24 cellular contexts compared by ENCODE assay signal in the genomic region with DNA sequence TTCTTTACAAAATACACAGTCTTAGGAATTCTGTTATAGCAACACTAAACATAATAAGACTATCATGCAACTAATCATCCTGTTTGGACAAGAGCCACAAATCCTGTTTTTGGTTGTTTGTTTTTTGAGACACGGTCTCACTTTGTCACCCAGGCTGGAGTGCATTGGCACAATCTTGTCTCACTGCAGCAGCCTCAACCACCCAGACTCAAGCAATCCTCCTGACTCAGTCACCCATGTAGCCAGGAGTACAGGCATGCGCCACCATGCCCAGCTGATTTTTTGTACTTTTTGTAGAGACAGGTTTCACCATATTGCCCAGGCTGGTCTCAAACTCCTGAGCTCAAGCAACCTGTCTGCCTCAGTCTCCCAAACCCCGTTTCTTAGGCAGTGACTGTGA. TPM values are rescaled to one million over a fixed set of nuclear protein-coding genes. Genes with fewer than 3 reads are reported as not detected.
A peak's percentile ranks its signal among the peaks of the same experiment; 100 is the strongest.
DNase-seq lines count a peak whose midpoint lies in the region; ATAC-seq, FAIRE-seq and TF ChIP-seq lines count a peak whose summit lies in the region.
"Had no signal": no experiment of that assay in that cellular context is flagged by ENCODE, and none has a peak within 500 bp of the region (broad histone marks: within the 10 kb centered on the region; RNA-seq: fewer than 3 reads in every experiment).

No MANE protein-coding gene starts in this region.

- H3K4me3 ChIP-seq in K562 (no peak overlapping the region), epithelial cell of esophagus (ENCODE audit: low read length) (no peak overlapping the region)
- H3K4me3 ChIP-seq: BLaER1, HAP-1 had no signal

- no peaks in the 10 kb centered on the region for H4K20me1 ChIP-seq in K562 (replicated peaks; ENCODE audit: control insufficient read depth, insufficient read depth, low read length)
- H4K20me1 ChIP-seq: BLaER1 had no signal

- no TSS peak for BruUV-seq in K562 (replicated peaks; lab: Mats Ljungman, UMichigan)

- H3K79me2 ChIP-seq in K562 (ENCODE audit: control insufficient read depth, insufficient read depth, low read length) = no peaks in the 10 kb centered on the region; the same call in 2 of the 3 replicates

- no peaks in the 10 kb centered on the region for H3K9me3 ChIP-seq in K562 (replicated peaks; ENCODE audit: control insufficient read depth, insufficient read depth, low read depth, low read length)
- H3K9me3 ChIP-seq: BLaER1, HAP-1 had no signal

- no peak overlapping the region for H3K9ac ChIP-seq in K562 (ENCODE audit: insufficient read depth in 1 of 2, low read depth in 2 of 2, low read length in 2 of 2)
- H3K9ac ChIP-seq: BLaER1 had no signal

- TF ChIP-seq CTCF in K562 (IDR thresholded peaks at IDR 0.05 in 2 of 3, conservative IDR thresholded peaks at IDR 0.05 in 1 of 3; ENCODE audit: insufficient read depth in 2 of 3, low read depth in 1 of 3, low read length in 3 of 3) (no peak), epithelial cell of esophagus (IDR thresholded peaks at IDR 0.05; ENCODE audit: insufficient read depth, low read depth, low read length, missing control alignments) (no peak), progenitor cell of endocrine pancreas (IDR thresholded peaks at IDR 0.05; ENCODE audit: unreplicated experiment) (no peak)
- no peak for TF ChIP-seq CTCF in activated CD8-positive, alpha-beta T cell treated with anti-CD3 and anti-CD28 coated beads for 36 hours (IDR thresholded peaks at IDR 0.05)

- no peaks in the 10 kb centered on the region; a peak in 2 of 5 replicates for H3K4me1 ChIP-seq in K562 (replicated peaks in 1 of 2; ENCODE audit: control insufficient read depth in 2 of 2, insufficient read depth in 2 of 2, low read length in 2 of 2)
- H3K4me1 ChIP-seq: BLaER1, HAP-1 had no signal

- TF ChIP-seq EP300 in K562 (IDR thresholded peaks at IDR 0.05; ENCODE audit: low read length) = no peak

- no peak overlapping the region for H3K4me3 Mint-ChIP-seq in progenitor cell of endocrine pancreas (ENCODE audit: low read depth)
- no peak overlapping the region for H3K4me3 Mint-ChIP-seq in activated CD8-positive, alpha-beta T cell treated with anti-CD3 and anti-CD28 coated beads for 36 hours
- H3K4me3 Mint-ChIP-seq: B cell; CD14-positive monocyte; CD4-positive, alpha-beta T cell; CD8-positive, alpha-beta memory T cell; HFFc6 had no signal

- ATAC-seq in K562 (no peak), GM21619 (IDR thresholded peaks at IDR 0.05; ENCODE audit: unreplicated experiment) (no peak)
- ATAC-seq in activated CD8-positive, alpha-beta T cell treated with anti-CD3 and anti-CD28 coated beads for 36 hours = no peak

- no peak for TF ChIP-seq RAD21 in K562 (CRISPR knock-in tag; conservative IDR thresholded peaks at IDR 0.05 in 1 of 2, IDR thresholded peaks at IDR 0.05 in 1 of 2)

- peak; percentile 12 for DNase-seq in M059J (ENCODE audit: low read depth)
- no peak for DNase-seq in K562 (ENCODE audit: extremely low read depth in 1 of 4, low spot score in 3 of 4)
- peak; percentile 61 for DNase-seq in epithelial cell of esophagus (ENCODE audit: low read depth)
- no peak for DNase-seq in progenitor cell of endocrine pancreas (ENCODE audit: low spot score, unreplicated experiment)
- DNase-seq in activated CD8-positive, alpha-beta T cell treated with anti-CD3 and anti-CD28 coated beads for 36 hours = no peak
- no peak for DNase-seq in SHP77 treated with DMSO at 0.1 percent for 48 hours (lab: John Stamatoyannopoulos, UW)
- no peak for DNase-seq in GF-D8 (lab: John Stamatoyannopoulos, UW)
- DNase-seq: CD4-positive, alpha-beta T cell; CD8-positive, alpha-beta memory T cell; DMS 273 treated with DMSO at 0.1 percent for 48 hours; DMS79; EL; GDM1; GOT3; HFFc6 had no signal

- H3K9me3 Mint-ChIP-seq in progenitor cell of endocrine pancreas (ENCODE audit: low read depth) = no peaks in the 10 kb centered on the region
- H3K9me3 Mint-ChIP-seq in activated CD8-positive, alpha-beta T cell treated with anti-CD3 and anti-CD28 coated beads for 36 hours = no peaks in the 10 kb centered on the region
- H3K9me3 Mint-ChIP-seq: CD4-positive, alpha-beta T cell; CD8-positive, alpha-beta memory T cell; HFFc6 had no signal

- H3K4me1 Mint-ChIP-seq in progenitor cell of endocrine pancreas (ENCODE audit: low read depth) = no peaks in the 10 kb centered on the region
- H3K4me1 Mint-ChIP-seq in activated CD8-positive, alpha-beta T cell treated with anti-CD3 and anti-CD28 coated beads for 36 hours (ENCODE audit: low read depth) = no peaks in the 10 kb centered on the region
- H3K4me1 Mint-ChIP-seq: B cell; CD14-positive monocyte; CD8-positive, alpha-beta memory T cell had no signal

- H3K27ac Mint-ChIP-seq in progenitor cell of endocrine pancreas = peak overlapping the region; percentile 57
- no peak overlapping the region for H3K27ac Mint-ChIP-seq in activated CD8-positive, alpha-beta T cell treated with anti-CD3 and anti-CD28 coated beads for 36 hours
- H3K27ac Mint-ChIP-seq: B cell; CD14-positive monocyte; CD4-positive, alpha-beta T cell; HFFc6 had no signal

- CTCF ChIA-PET in K562 (lab: Yijun Ruan, JAX; ENCODE audit: low intra/inter-chr PET ratio) = no interaction called here
- CTCF ChIA-PET in activated CD8-positive, alpha-beta T cell treated with anti-CD3 and anti-CD28 coated beads for 36 hours (lab: Charles Lee) = no interaction called here

- intact Hi-C loops in K562 (cut with micrococcal nuclease) = no loop called here
- intact Hi-C loops in activated CD8-positive, alpha-beta T cell treated with anti-CD3 and anti-CD28 coated beads for 36 hours (cut with micrococcal nuclease) = no loop called here

- H3K36me3 ChIP-seq in K562 (ENCODE audit: control insufficient read depth, insufficient read depth, low read length) = no peaks in the 10 kb centered on the region
- H3K36me3 ChIP-seq: HAP-1 had no signal

- 76% methylated on average over 3 of the region's 3 CpGs for WGBS in K562 (ENCODE audit: insufficient coverage, low coverage, missing lambda C conversion rate)

- peaks cover 6% of the 10 kb centered on the region for H3K36me3 Mint-ChIP-seq in progenitor cell of endocrine pancreas (ENCODE audit: insufficient read depth)
- peaks cover 4% of the 10 kb centered on the region for H3K36me3 Mint-ChIP-seq in activated CD8-positive, alpha-beta T cell treated with anti-CD3 and anti-CD28 coated beads for 36 hours (ENCODE audit: low read depth)

- no peak overlapping the region for H2AFZ ChIP-seq in K562 (ENCODE audit: low read depth, low read length)

- no peaks in the 10 kb centered on the region for H3K9me1 ChIP-seq in K562 (ENCODE audit: control insufficient read depth, insufficient read depth, low read length)

- in situ Hi-C loops in K562 (cut with MboI) = no loop called here

- POLR2A ChIA-PET in K562 (lab: Yijun Ruan, JAX) = no interaction called here
- POLR2A ChIA-PET in activated CD8-positive, alpha-beta T cell treated with anti-CD3 and anti-CD28 coated beads for 36 hours (lab: Charles Lee) = no interaction called here

- TF ChIP-seq POLR2A in K562 (conservative IDR thresholded peaks at IDR 0.05) = no peak

- H3K4me2 ChIP-seq in K562 (ENCODE audit: insufficient read depth, low read length) = no peak overlapping the region
- H3K4me2 ChIP-seq: BLaER1 had no signal

- no peaks in the 10 kb centered on the region for H3K27me3 Mint-ChIP-seq in progenitor cell of endocrine pancreas
- H3K27me3 Mint-ChIP-seq in activated CD8-positive, alpha-beta T cell treated with anti-CD3 and anti-CD28 coated beads for 36 hours = no peaks in the 10 kb centered on the region
- H3K27me3 Mint-ChIP-seq: CD4-positive, alpha-beta T cell; CD8-positive, alpha-beta memory T cell had no signal

- peak; percentile 11 for FAIRE-seq in K562 (lab: Jason Lieb, UNC)
- FAIRE-seq: D721Med, GM12891, GM18507, H54 had no signal

- H3K27ac ChIP-seq in K562 (ENCODE audit: extremely low read depth, low read depth, low read length) = no peak overlapping the region
- H3K27ac ChIP-seq: BLaER1 had no signal

- no peaks in the 10 kb centered on the region for H3K27me3 ChIP-seq in K562 (ENCODE audit: control insufficient read depth in 2 of 2, insufficient read depth in 2 of 2, low read length in 2 of 2)
- H3K27me3 ChIP-seq: BLaER1 had no signal

TF ChIP-seq in K562, 482 proteins besides CTCF, POLR2A, EP300 and RAD21 (continues in another document):
- TF ChIP-seq, protein P1, sequence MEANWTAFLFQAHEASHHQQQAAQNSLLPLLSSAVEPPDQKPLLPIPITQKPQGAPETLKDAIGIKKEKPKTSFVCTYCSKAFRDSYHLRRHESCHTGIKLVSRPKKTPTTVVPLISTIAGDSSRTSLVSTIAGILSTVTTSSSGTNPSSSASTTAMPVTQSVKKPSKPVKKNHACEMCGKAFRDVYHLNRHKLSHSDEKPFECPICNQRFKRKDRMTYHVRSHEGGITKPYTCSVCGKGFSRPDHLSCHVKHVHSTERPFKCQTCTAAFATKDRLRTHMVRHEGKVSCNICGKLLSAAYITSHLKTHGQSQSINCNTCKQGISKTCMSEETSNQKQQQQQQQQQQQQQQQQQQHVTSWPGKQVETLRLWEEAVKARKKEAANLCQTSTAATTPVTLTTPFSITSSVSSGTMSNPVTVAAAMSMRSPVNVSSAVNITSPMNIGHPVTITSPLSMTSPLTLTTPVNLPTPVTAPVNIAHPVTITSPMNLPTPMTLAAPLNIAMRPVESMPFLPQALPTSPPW (CRISPR knock-in tag; IDR thresholded peaks at IDR 0.05) = no peak
- no peak for TF ChIP-seq ZNF589 (CRISPR knock-in tag; IDR thresholded peaks at IDR 0.05; ENCODE audit: low read depth)
- no peak for TF ChIP-seq ZNF586 (CRISPR knock-in tag; conservative IDR thresholded peaks at IDR 0.05)

RNA-seq across cellular contexts. Expression of gene NEDD4, which starts 28.3 kb away (rescaled TPM):
- 23.0 and 32.6 TPM in 2 replicates for total RNA-seq in M059J (2014; rRNA removed; shearing (Covaris generic))
- 13.0 and 37.1 TPM in 2 replicates for total RNA-seq in K562 (2011; cell fraction: chromatin; rRNA removed; ENCODE audit: low replicate concordance)
- 5.2 and 10.1 TPM in 2 replicates for total RNA-seq in K562 (2011; cell fraction: nucleolus; rRNA removed)
- total RNA-seq in K562 (2011; cell fraction: nucleoplasm; rRNA removed) = 16.2 and 17.3 TPM in 2 replicates
- total RNA-seq in K562 (2014; rRNA removed) (13.0 and 15.2 TPM in 2 replicates), K562 (2014; rRNA removed; fragmentation: Illumina TruSeq; extraction: Trizol) (20.0 and 24.2 TPM in 2 replicates), K562 (2015; rRNA removed; fragmentation: Illumina TruSeq; extraction: Trizol) (20.8 and 22.6 TPM in 2 replicates), K562 (2021) (21.6 and 22.1 TPM in 2 replicates), progenitor cell of endocrine pancreas (12.3 and 14.2 TPM in 2 replicates)
- polyA plus RNA-seq in K562 (2011; rRNA removed) (12.5 and 17.3 TPM in 2 replicates), K562 (2014; fragmentation: Illumina TruSeq; extraction: Trizol) (18.7 and 23.7 TPM in 2 replicates), K562 (2014; fragmentation: Nextera tagmentation; extraction: Ambion mirVana) (10 to 100 TPM in 1 of 2 experiments, 1 to 10 TPM in 1; 7.2 to 12.2 TPM), K562 (2014; rRNA removed) (12.4 and 12.9 TPM in 2 replicates)
- polyA plus RNA-seq in K562 (2011; cell fraction: cytosol; rRNA removed) = 4.1 and 5.5 TPM in 2 replicates
- 6.9 and 9.1 TPM in 2 replicates for polyA plus RNA-seq in K562 (2011; cell fraction: nucleus; rRNA removed)
- 12.3 and 28.7 TPM in 2 replicates for polyA plus RNA-seq in K562 (2012)
- 26.9 and 27.0 TPM in 2 replicates for polyA minus RNA-seq in K562 (2011; rRNA and poly(A)+ RNA removed)
- 6.6 and 8.8 TPM in 2 replicates for polyA minus RNA-seq in K562 (2011; cell fraction: cytosol; rRNA and poly(A)+ RNA removed)
- polyA minus RNA-seq in K562 (2011; cell fraction: nucleus; rRNA and poly(A)+ RNA removed) = 9.3 and 16.9 TPM in 2 replicates
- total RNA-seq in activated CD8-positive, alpha-beta T cell treated with anti-CD3 and anti-CD28 coated beads for 36 hours = 10 to 100 TPM; 10.4 to 11.8 TPM

Comparison
In these comparisons a context has a peak if more than half of its experiments do, and no peak if none do; other contexts are left out.
1. DNase-seq: peak in M059J (single experiment) and epithelial cell of esophagus (single experiment); none in K562 (0 of 4), progenitor cell of endocrine pancreas (single experiment), activated CD8-positive, alpha-beta T cell treated with anti-CD3 and anti-CD28 coated beads for 36 hours (single experiment), SHP77 treated with DMSO at 0.1 percent for 48 hours (single experiment) and GF-D8 (single experiment).